ENCODE assay signal across 25 cellular contexts in genomic region chr10:37473906-37474305, GRCh38.
"Had no signal": no experiment of that assay in that cellular context is flagged by ENCODE, and none has a peak within 500 bp of the region (broad histone marks: within the 10 kb centered on the region; RNA-seq: fewer than 3 reads in every experiment).

No MANE protein-coding gene starts in this region.

- H3K9me3 ChIP-seq: colonic mucosa, esophagus muscularis mucosa, gastrocnemius medialis, gastroesophageal sphincter had no signal

- H3K27me3 Mint-ChIP-seq: dendritic cell treated with granulocyte-macrophage colony-stimulating factor and Interleukin-4, amounts not matched to agents 40 ng/mL and 50 ng/mL, for 4 days; effector memory CD8-positive, alpha-beta T cell had no signal

- ATAC-seq: effector memory CD8-positive, alpha-beta T cell; esophagus mucosa; foreskin keratinocyte; gastrocnemius medialis; gastroesophageal sphincter; heart left ventricle; heart right ventricle had no signal

- DNase-seq: colonic mucosa; cortex of kidney; dermis blood vessel endothelial cell; dorsolateral prefrontal cortex; effector CD4-positive, alpha-beta T cell; effector CD8-positive, alpha-beta T cell; effector memory CD4-positive, alpha-beta T cell; effector memory CD8-positive, alpha-beta T cell; endodermal cell; erythroblast; esophagus squamous epithelium; foreskin fibroblast; foreskin keratinocyte; foreskin melanocyte; gastrocnemius medialis; glutamatergic neuron; head of caudate nucleus; heart left ventricle; heart right ventricle had no signal

- H3K27ac Mint-ChIP-seq: dendritic cell treated with granulocyte-macrophage colony-stimulating factor and Interleukin-4, amounts not matched to agents 40 ng/mL and 50 ng/mL, for 4 days; effector memory CD8-positive, alpha-beta T cell; endodermal cell had no signal

- H3K4me3 ChIP-seq: colonic mucosa, coronary artery, dorsolateral prefrontal cortex, esophagus muscularis mucosa, esophagus squamous epithelium, gastrocnemius medialis, gastroesophageal sphincter, heart left ventricle, heart right ventricle had no signal

- H3K27ac ChIP-seq: colonic mucosa, coronary artery, dorsolateral prefrontal cortex, epithelial cell of prostate, esophagus muscularis mucosa, esophagus squamous epithelium, foreskin keratinocyte, gastrocnemius medialis, gastroesophageal sphincter, heart left ventricle, heart right ventricle had no signal

- H3K4me3 Mint-ChIP-seq: dendritic cell treated with granulocyte-macrophage colony-stimulating factor and Interleukin-4, amounts not matched to agents 40 ng/mL and 50 ng/mL, for 4 days; effector memory CD8-positive, alpha-beta T cell; endodermal cell had no signal

- H3K4me1 ChIP-seq: colonic mucosa, esophagus muscularis mucosa, esophagus squamous epithelium, foreskin keratinocyte, gastrocnemius medialis, gastroesophageal sphincter, heart left ventricle, heart right ventricle had no signal

- H3K36me3 ChIP-seq: colonic mucosa, esophagus muscularis mucosa, esophagus squamous epithelium, gastrocnemius medialis, gastroesophageal sphincter, heart left ventricle, heart right ventricle had no signal

- H3K4me1 Mint-ChIP-seq: endodermal cell had no signal

- H3K27me3 ChIP-seq: colonic mucosa, dorsolateral prefrontal cortex, esophagus muscularis mucosa, esophagus squamous epithelium, foreskin keratinocyte, gastrocnemius medialis, gastroesophageal sphincter, heart left ventricle, heart right ventricle had no signal
